ENCODE assay signal across 6 cellular contexts in genomic region chr9:122213102-122213588, GRCh38. TPM values are rescaled to one million over a fixed set of nuclear protein-coding genes. Genes with fewer than 3 reads are reported as not detected.
A peak's percentile ranks its signal among the peaks of the same experiment; 100 is the strongest.
DNase-seq lines count a peak whose midpoint lies in the region; ATAC-seq and TF ChIP-seq lines count a peak whose summit lies in the region.

No MANE protein-coding gene starts in this region.

- no peak overlapping the region for H2AFZ ChIP-seq in mesenchymal stem cell (ENCODE audit: low read depth, low read length)

- H3K4ac ChIP-seq in mesenchymal stem cell (ENCODE audit: low read depth in 1 of 2, low read length in 2 of 2): no peak overlapping the region

- no peak overlapping the region for H2BK12ac ChIP-seq in mesenchymal stem cell (ENCODE audit: low read length in 2 of 2)

- no peak overlapping the region for H3K23ac ChIP-seq in mesenchymal stem cell (ENCODE audit: low read length in 2 of 2)

- no peak overlapping the region for H3K27ac ChIP-seq in CD4-positive, alpha-beta T cell (ENCODE audit: low read depth, low read length)
- H3K27ac ChIP-seq in VCaP: peak overlapping the region; percentile 47; the same call in 1 of the 2 replicates
- no peak overlapping the region for H3K27ac ChIP-seq in mesenchymal stem cell (ENCODE audit: low read length, poor library complexity, severe bottlenecking)

- POLR2A ChIA-PET in CD4-positive, alpha-beta T cell (lab: Charles Lee): interaction anchor here (1.2 kb wide), 1 partner anchor 52 kb away, joined by 5 read pairs; the partner anchor contains the start of genes MRRF and RBM18

- no peaks in the 10 kb centered on the region for H3K36me3 ChIP-seq in mesenchymal stem cell (ENCODE audit: control insufficient read depth in 1 of 2, insufficient read depth in 2 of 2, low read depth in 1 of 2, low read length in 2 of 2)

- H2AK5ac ChIP-seq in mesenchymal stem cell (ENCODE audit: low read length, severe bottlenecking): no peak overlapping the region

- no peak overlapping the region for H3K27ac Mint-ChIP-seq in CD4-positive, alpha-beta T cell

- intact Hi-C loops in CD4-positive, alpha-beta T cell (cut with DNase I, micrococcal nuclease): no loop called here

- no peaks in the 10 kb centered on the region for H3K79me1 ChIP-seq in mesenchymal stem cell (replicated peaks; ENCODE audit: low read length, poor library complexity, severe bottlenecking)

- H2BK15ac ChIP-seq in mesenchymal stem cell (ENCODE audit: low read depth, poor library complexity, severe bottlenecking): no peak overlapping the region

- no peak for DNase-seq in CD4-positive, alpha-beta T cell
- no peak for DNase-seq in mesenchymal stem cell
- DNase-seq in CD1c-positive myeloid dendritic cell (ENCODE audit: extremely low spot score): no peak
- DNase-seq in SK-N-DZ (ENCODE audit: low spot score): no peak
- no peak for DNase-seq in stimulated activated CD4-positive, alpha-beta T cell treated with anti-CD3 and anti-CD28 coated beads, Interleukin-4, amount 100 ng/mL, for 24 hours

- 32% methylated on average over 15 of the region's 20 CpGs for WGBS in mesenchymal stem cell

- H3K9me3 ChIP-seq in CD4-positive, alpha-beta T cell (ENCODE audit: control insufficient read depth, low read length): no peaks in the 10 kb centered on the region
- no peaks in the 10 kb centered on the region for H3K9me3 ChIP-seq in mesenchymal stem cell (ENCODE audit: control insufficient read depth, low read length)

- H4K91ac ChIP-seq in mesenchymal stem cell (ENCODE audit: low read length): no peak overlapping the region

- H3K18ac ChIP-seq in mesenchymal stem cell (ENCODE audit: low read depth in 1 of 2, low read length in 2 of 2): no peak overlapping the region

- H3K27me3 ChIP-seq in CD4-positive, alpha-beta T cell (ENCODE audit: control insufficient read depth, insufficient read depth, low read length): peaks cover 71% of the 10 kb centered on the region
- peaks cover 82 to 86% of the 10 kb centered on the region in 2 experiments for H3K27me3 ChIP-seq in mesenchymal stem cell (ENCODE audit: control insufficient read depth in 1 of 2, insufficient read depth in 1 of 2, low read length in 2 of 2)

- no peak overlapping the region for H2BK120ac ChIP-seq in mesenchymal stem cell (ENCODE audit: low read depth, low read length)

- peak overlapping the region in 1 of 2 experiments; percentile 34 for H3K4me3 ChIP-seq in mesenchymal stem cell (ENCODE audit: insufficient read depth in 1 of 2, low read depth in 1 of 2, low read length in 2 of 2)

- H3K27me3 Mint-ChIP-seq in CD4-positive, alpha-beta T cell: peaks cover 87% of the 10 kb centered on the region

- no peak overlapping the region for H4K8ac ChIP-seq in mesenchymal stem cell (ENCODE audit: low read length)

- TF ChIP-seq CTCF in CD4-positive, alpha-beta T cell (IDR thresholded peaks at IDR 0.05): no peak
- no peak for TF ChIP-seq CTCF in VCaP (conservative IDR thresholded peaks at IDR 0.05)

- H3K4me1 ChIP-seq in mesenchymal stem cell (ENCODE audit: control insufficient read depth, insufficient read depth, low read depth, low read length): peaks cover 11% of the 10 kb centered on the region

- peak overlapping the region; percentile 64 for H3K4me2 ChIP-seq in mesenchymal stem cell (ENCODE audit: low read length, poor library complexity, severe bottlenecking)

- CTCF ChIA-PET in CD4-positive, alpha-beta T cell (lab: Charles Lee): no interaction called here

- H2BK5ac ChIP-seq in mesenchymal stem cell (ENCODE audit: low read depth, low read length, poor library complexity, severe bottlenecking): no peak overlapping the region

- peaks cover 6% of the 10 kb centered on the region for H3K4me1 Mint-ChIP-seq in CD4-positive, alpha-beta T cell (ENCODE audit: low read depth)

- ATAC-seq in CD4-positive, alpha-beta T cell (ENCODE audit: poor library complexity): no peak

- no peaks in the 10 kb centered on the region for H3K36me3 Mint-ChIP-seq in CD4-positive, alpha-beta T cell (ENCODE audit: low read depth)

- H3K14ac ChIP-seq in mesenchymal stem cell (ENCODE audit: low read length in 2 of 2): no peak overlapping the region

- H3K9me3 Mint-ChIP-seq in CD4-positive, alpha-beta T cell: no peaks in the 10 kb centered on the region

- H3K4me3 Mint-ChIP-seq in CD4-positive, alpha-beta T cell: peak overlapping the region; percentile 39

- no peak overlapping the region for H3K9ac ChIP-seq in mesenchymal stem cell (ENCODE audit: low read length)

RNA-seq across cellular contexts. Expression of gene LHX6, which starts 15.6 kb away (rescaled TPM):
- total RNA-seq in CD4-positive, alpha-beta T cell: not detected
- not detected for polyA plus RNA-seq in mesenchymal stem cell (2013, experiment 1 of 2)
- polyA plus RNA-seq in mesenchymal stem cell (2013, experiment 2 of 2): not detected
- polyA plus RNA-seq in SK-N-DZ (2014; cell fraction: cytosol; rRNA removed): 6.0 and 7.8 TPM in 2 replicates
- 5.3 and 7.8 TPM in 2 replicates for polyA plus RNA-seq in SK-N-DZ (2014; cell fraction: nucleus; rRNA removed)

RNA-seq across cellular contexts. Expression of gene RBM18, which starts 51.5 kb away (rescaled TPM):
- 10 to 100 TPM; 25.9 to 27.0 TPM for total RNA-seq in CD4-positive, alpha-beta T cell
- 16.4 TPM for polyA plus RNA-seq in mesenchymal stem cell (2013, experiment 1 of 2)
- polyA plus RNA-seq in mesenchymal stem cell (2013, experiment 2 of 2): 15.7 TPM
- 14.4 and 15.4 TPM in 2 replicates for polyA plus RNA-seq in SK-N-DZ (2014; cell fraction: cytosol; rRNA removed)
- polyA plus RNA-seq in SK-N-DZ (2014; cell fraction: nucleus; rRNA removed): 15.1 and 25.7 TPM in 2 replicates

RNA-seq across cellular contexts. Expression of gene MRRF, which starts 51.5 kb away (rescaled TPM):
- 10 to 100 TPM; 18.4 to 18.7 TPM for total RNA-seq in CD4-positive, alpha-beta T cell
- polyA plus RNA-seq in mesenchymal stem cell (2013, experiment 1 of 2): 34.4 TPM
- 34.5 TPM for polyA plus RNA-seq in mesenchymal stem cell (2013, experiment 2 of 2)
- 53.6 and 62.6 TPM in 2 replicates for polyA plus RNA-seq in SK-N-DZ (2014; cell fraction: cytosol; rRNA removed)
- polyA plus RNA-seq in SK-N-DZ (2014; cell fraction: nucleus; rRNA removed): 93.9 and 107 TPM in 2 replicates

RNA-seq across cellular contexts. Expression of gene MORN5, which starts 53.4 kb away (rescaled TPM):
- total RNA-seq in CD4-positive, alpha-beta T cell: not detected
- polyA plus RNA-seq in mesenchymal stem cell (2013, experiment 1 of 2): not detected
- not detected for polyA plus RNA-seq in mesenchymal stem cell (2013, experiment 2 of 2)
- not detected in 2 replicates for polyA plus RNA-seq in SK-N-DZ (2014; cell fraction: cytosol; rRNA removed)
- not detected in 2 replicates for polyA plus RNA-seq in SK-N-DZ (2014; cell fraction: nucleus; rRNA removed)

RNA-seq across cellular contexts. Expression of gene NDUFA8, which starts 53.6 kb away (rescaled TPM):
- 1 to 10 TPM; 4.5 to 5.0 TPM for total RNA-seq in CD4-positive, alpha-beta T cell
- polyA plus RNA-seq in mesenchymal stem cell (2013, experiment 1 of 2): 86.5 TPM
- 89.6 TPM for polyA plus RNA-seq in mesenchymal stem cell (2013, experiment 2 of 2)
- polyA plus RNA-seq in SK-N-DZ (2014; cell fraction: cytosol; rRNA removed): 38.0 and 51.3 TPM in 2 replicates
- polyA plus RNA-seq in SK-N-DZ (2014; cell fraction: nucleus; rRNA removed): 43.3 and 50.4 TPM in 2 replicates
